8 cellular contexts compared by ENCODE assay signal in the genomic region with DNA sequence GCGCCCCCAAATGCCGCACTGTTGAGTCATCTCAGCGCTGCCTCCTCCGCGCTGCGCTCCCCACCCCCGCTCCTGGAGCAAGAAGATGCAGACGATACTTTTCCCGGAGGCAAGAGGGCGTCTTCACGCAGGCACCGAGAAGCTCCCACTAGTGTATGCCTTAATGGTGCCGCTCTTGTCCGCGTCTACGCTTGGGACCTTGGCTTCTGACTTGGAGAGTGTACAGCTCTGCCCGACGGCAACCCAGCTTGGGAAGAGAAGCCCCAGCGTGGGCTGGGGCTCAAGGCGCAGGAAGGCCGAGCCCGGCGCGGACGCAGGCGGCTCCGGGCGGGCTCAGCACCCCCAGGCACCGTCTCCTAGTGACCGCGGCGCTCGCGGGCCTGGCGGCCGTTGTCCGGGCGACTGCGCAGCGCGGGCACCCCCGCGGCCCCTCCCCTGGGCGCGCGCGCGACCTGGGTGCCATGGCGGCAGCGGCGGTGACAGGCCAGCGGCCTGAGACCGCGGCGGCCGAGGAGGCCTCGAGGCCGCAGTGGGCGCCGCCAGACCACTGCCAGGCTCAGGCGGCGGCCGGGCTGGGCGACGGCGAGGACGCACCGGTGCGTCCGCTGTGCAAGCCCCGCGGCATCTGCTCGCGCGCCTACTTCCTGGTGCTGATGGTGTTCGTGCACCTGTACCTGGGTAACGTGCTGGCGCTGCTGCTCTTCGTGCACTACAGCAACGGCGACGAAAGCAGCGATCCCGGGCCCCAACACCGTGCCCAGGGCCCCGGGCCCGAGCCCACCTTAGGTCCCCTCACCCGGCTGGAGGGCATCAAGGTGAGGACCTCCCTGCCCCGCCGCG. TPM values are rescaled to one million over a fixed set of nuclear protein-coding genes. Genes with fewer than 3 reads are reported as not detected.
DNase-seq lines count a peak whose midpoint lies in the region; ATAC-seq and TF ChIP-seq lines count a peak whose summit lies in the region.

A gene with protein sequence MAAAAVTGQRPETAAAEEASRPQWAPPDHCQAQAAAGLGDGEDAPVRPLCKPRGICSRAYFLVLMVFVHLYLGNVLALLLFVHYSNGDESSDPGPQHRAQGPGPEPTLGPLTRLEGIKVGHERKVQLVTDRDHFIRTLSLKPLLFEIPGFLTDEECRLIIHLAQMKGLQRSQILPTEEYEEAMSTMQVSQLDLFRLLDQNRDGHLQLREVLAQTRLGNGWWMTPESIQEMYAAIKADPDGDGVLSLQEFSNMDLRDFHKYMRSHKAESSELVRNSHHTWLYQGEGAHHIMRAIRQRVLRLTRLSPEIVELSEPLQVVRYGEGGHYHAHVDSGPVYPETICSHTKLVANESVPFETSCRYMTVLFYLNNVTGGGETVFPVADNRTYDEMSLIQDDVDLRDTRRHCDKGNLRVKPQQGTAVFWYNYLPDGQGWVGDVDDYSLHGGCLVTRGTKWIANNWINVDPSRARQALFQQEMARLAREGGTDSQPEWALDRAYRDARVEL (plus strand): TSS at position 446 of the 840 bp plus-strand sequence. CDS start 16 bp downstream, at position 462.

- H3K27me3 ChIP-seq in body of pancreas = no peaks in the 10 kb centered on the region
- no peaks in the 10 kb centered on the region for H3K27me3 ChIP-seq in iPS DF 6.9 (ENCODE audit: control insufficient read depth, insufficient read depth, low read length)

- peak within 1 kb of the TSS; percentile 85 to 98 for H3K4me3 ChIP-seq in body of pancreas
- peak within 1 kb of the TSS; percentile 47 for H3K4me3 ChIP-seq in iPS DF 6.9 (ENCODE audit: low read length)
- H3K4me3 ChIP-seq in skeletal muscle cell (ENCODE audit: low read depth, low read length) = peak within 1 kb of the TSS; percentile 78

- H3K27ac ChIP-seq in body of pancreas (peak within 1 kb of the TSS; percentile 80 to 85 (median 82)), iPS DF 6.9 (ENCODE audit: low read length) (no peak within 1 kb of the TSS)

- TF ChIP-seq CTCF in body of pancreas (IDR thresholded peaks at IDR 0.05) = peak in 3 of 7 experiments; percentile 23 to 37 (median 23)

- H3K9me3 ChIP-seq in body of pancreas = no peaks in the 10 kb centered on the region
- H3K9me3 ChIP-seq in iPS DF 6.9 (ENCODE audit: control insufficient read depth, insufficient read depth, low read length) = no peaks in the 10 kb centered on the region

- H3K4me1 ChIP-seq in body of pancreas (peaks cover 32% of the 10 kb centered on the region), iPS DF 6.9 (ENCODE audit: control insufficient read depth, insufficient read depth, low read length) (peaks cover 4% of the 10 kb centered on the region; the same call in 1 of the 2 replicates)

- peak in 2 of 3 donors; percentile 66 to 73 for TF ChIP-seq POLR2A in body of pancreas (IDR thresholded peaks at IDR 0.05)

- intact Hi-C loops in body of pancreas (cut with DNase I) = no loop called here

- peak; percentile 86 for ATAC-seq in body of pancreas

- H3K36me3 ChIP-seq in body of pancreas (replicated peaks in 1 of 2; ENCODE audit: insufficient read depth in 1 of 2, low read depth in 2 of 2) (no peaks in the 10 kb centered on the region), iPS DF 6.9 (ENCODE audit: control insufficient read depth, insufficient read depth, low read length) (0 out of 2 replicates have a peak, but pooled peaks cover 1% of the 10 kb centered on the region)

- 0% methylated on average over 62 of the region's 91 CpGs; no CpG with 5 or more reads in 1 of the 2 donors for WGBS in body of pancreas, 2 donors
- WGBS in iPS DF 6.9 (ENCODE audit: insufficient coverage, insufficient read length) = no CpG with 5 or more reads among the region's 91 CpGs

- DNase-seq in GDM1 (lab: John Stamatoyannopoulos, UW) (peak; percentile 53), H4 (ENCODE audit: low spot score) (peak; percentile 79), NAMALWA (ENCODE audit: low spot score) (peak; percentile 31), UCSD-AML1 (lab: John Stamatoyannopoulos, UW; ENCODE audit: unreplicated experiment) (peak; percentile 83), body of pancreas (peak; percentile 68 to 82 (median 79)), iPS DF 6.9 (ENCODE audit: low read depth, low spot score) (peak; percentile 55), skeletal muscle cell (ENCODE audit: low read depth) (peak; percentile 74), OCI-M2 (lab: John Stamatoyannopoulos, UW; ENCODE audit: unreplicated experiment) (no peak)

RNA-seq across cellular contexts. Expression of the gene that starts here (rescaled TPM):
- total RNA-seq in H4 (2014; rRNA removed; shearing (Covaris generic)) = 12.8 and 22.0 TPM in 2 replicates
- total RNA-seq in body of pancreas = 10 to 100 TPM; 72.9 to 73.8 TPM
